In the genomic region with DNA sequence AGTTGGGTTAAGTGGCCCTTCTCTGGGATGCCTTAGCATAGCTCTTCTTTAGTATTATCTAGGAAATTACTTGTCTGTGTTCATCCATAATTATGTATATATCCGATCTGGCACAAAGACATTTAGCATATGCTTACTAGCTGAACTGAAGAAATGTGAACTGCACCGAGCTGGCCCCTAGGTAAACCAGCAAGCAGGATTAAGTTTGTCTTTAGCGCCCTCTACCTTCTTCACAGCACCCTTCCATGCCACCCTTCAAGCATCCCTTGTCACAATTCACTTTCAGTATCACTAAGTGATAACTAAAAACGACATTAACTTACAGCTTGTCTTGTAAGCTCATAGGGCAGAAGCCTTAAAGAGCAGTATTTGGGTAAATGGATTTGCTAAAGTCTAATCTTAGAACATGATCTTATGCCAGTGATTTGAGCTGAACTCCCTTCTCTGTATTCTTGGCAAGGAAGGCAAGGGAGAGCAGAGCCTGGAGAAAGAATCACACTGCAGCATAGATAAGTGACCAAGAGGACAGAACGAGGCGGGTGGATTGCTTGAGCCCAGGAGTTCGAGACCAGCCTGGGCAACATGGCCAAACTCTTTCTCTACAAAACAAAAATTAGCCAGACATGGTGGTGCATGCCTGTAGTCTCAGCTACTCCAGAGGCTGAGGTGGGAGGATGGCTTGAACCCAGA, we compare ENCODE assay signal across 8 cellular contexts. TPM values are rescaled to one million over a fixed set of nuclear protein-coding genes. Genes with fewer than 3 reads are reported as not detected.
DNase-seq lines count a peak whose midpoint lies in the region; ATAC-seq and TF ChIP-seq lines count a peak whose summit lies in the region.

No MANE protein-coding gene starts in this region.

- TF ChIP-seq CTCF in RWPE1 (conservative IDR thresholded peaks at IDR 0.05; ENCODE audit: low read depth) (peak; percentile 38), sigmoid colon (IDR thresholded peaks at IDR 0.05) (peak in 3 of 4 experiments; percentile 65 to 70 (median 68))

- DNase-seq in NCI-H524 (lab: John Stamatoyannopoulos, UW) (peak; percentile 12 to 56), NCI-H524 treated with DMSO at 0.1 percent for 48 hours (lab: John Stamatoyannopoulos, UW) (no peak), H4 (ENCODE audit: low spot score) (peak; percentile 59), Kasumi-1 (lab: John Stamatoyannopoulos, UW) (peak; percentile 90), RWPE1 (ENCODE audit: low spot score) (peak; percentile 49), left cardiac atrium (no peak), sigmoid colon (no peak)
- DNase-seq in activated naive CD8-positive, alpha-beta T cell treated with anti-CD3 and anti-CD28 coated beads, Interleukin-2, amount 10 ng/mL, durations not matched to agents 7 days and 5 days, result no peak

- WGBS in sigmoid colon, 2 donors, result 25 to 40% methylated on average over 7 of the region's 7 CpGs

- CTCF ChIA-PET in RWPE1 (lab: Yijun Ruan, JAX), result interaction anchor here (0.6 to 1.7 kb wide), 5 partner anchors 46 to 528 kb away, joined by 3 to 12 read pairs (median 4); no protein-coding TSS in a partner anchor

- no peaks in the 10 kb centered on the region for H3K27me3 Mint-ChIP-seq in activated naive CD8-positive, alpha-beta T cell treated with anti-CD3 and anti-CD28 coated beads, Interleukin-2, amount 10 ng/mL, durations not matched to agents 7 days and 5 days

- TF ChIP-seq EP300 in sigmoid colon (IDR thresholded peaks at IDR 0.05), result no peak

- intact Hi-C loops in left cardiac atrium (cut with DNase I) (loop anchor here (2.0 to 5.0 kb wide), 3 partner anchors 80 to 416 kb away; no protein-coding TSS in a partner anchor), sigmoid colon (cut with DNase I) (loop anchor here (5.0 kb wide), 1 partner anchor 416 kb away; no protein-coding TSS in a partner anchor)

- H3K27me3 ChIP-seq in sigmoid colon, result no peaks in the 10 kb centered on the region

- H3K4me1 Mint-ChIP-seq in activated naive CD8-positive, alpha-beta T cell treated with anti-CD3 and anti-CD28 coated beads, Interleukin-2, amount 10 ng/mL, durations not matched to agents 7 days and 5 days, result peaks cover 7% of the 10 kb centered on the region

- no peaks in the 10 kb centered on the region for H3K9me3 ChIP-seq in sigmoid colon

- no peak overlapping the region for H3K4me3 ChIP-seq in sigmoid colon

- ATAC-seq in activated naive CD8-positive, alpha-beta T cell treated with anti-CD3 and anti-CD28 coated beads, Interleukin-2, amount 10 ng/mL, durations not matched to agents 7 days and 5 days (ENCODE audit: low read depth), result peak; percentile 98
- ATAC-seq in left cardiac atrium, result peak; percentile 89 to 92

- H3K27ac Mint-ChIP-seq in activated naive CD8-positive, alpha-beta T cell treated with anti-CD3 and anti-CD28 coated beads, Interleukin-2, amount 10 ng/mL, durations not matched to agents 7 days and 5 days, result no peak overlapping the region

- no peaks in the 10 kb centered on the region for H3K9me3 Mint-ChIP-seq in activated naive CD8-positive, alpha-beta T cell treated with anti-CD3 and anti-CD28 coated beads, Interleukin-2, amount 10 ng/mL, durations not matched to agents 7 days and 5 days

- H3K36me3 ChIP-seq in sigmoid colon, result peaks cover 0 to 39% (median 6%) of the 10 kb centered on the region in 4 donors

- H3K4me3 Mint-ChIP-seq in activated naive CD8-positive, alpha-beta T cell treated with anti-CD3 and anti-CD28 coated beads, Interleukin-2, amount 10 ng/mL, durations not matched to agents 7 days and 5 days, result no peak overlapping the region

- H3K36me3 Mint-ChIP-seq in activated naive CD8-positive, alpha-beta T cell treated with anti-CD3 and anti-CD28 coated beads, Interleukin-2, amount 10 ng/mL, durations not matched to agents 7 days and 5 days, result peaks cover 5% of the 10 kb centered on the region

- no peak for TF ChIP-seq POLR2A in sigmoid colon (IDR thresholded peaks at IDR 0.05)

- no peaks in the 10 kb centered on the region for H3K4me1 ChIP-seq in sigmoid colon

- POLR2A ChIA-PET in RWPE1 (lab: Yijun Ruan, JAX; ENCODE audit: low non-redundant PET), result no interaction called here
- POLR2A ChIA-PET in activated naive CD8-positive, alpha-beta T cell treated with anti-CD3 and anti-CD28 coated beads, Interleukin-2, amount 10 ng/mL, durations not matched to agents 7 days and 5 days (lab: Charles Lee), result no interaction called here

- H3K27ac ChIP-seq in RWPE1, result no peak overlapping the region
- H3K27ac ChIP-seq in sigmoid colon, result no peak overlapping the region

RNA-seq across cellular contexts. Expression of a gene that starts 2.6 kb away (rescaled TPM):
- total RNA-seq in H4 (2014; rRNA removed; shearing (Covaris generic)), result 0.14 and 0.27 TPM in 2 replicates
- total RNA-seq in activated naive CD8-positive, alpha-beta T cell treated with anti-CD3 and anti-CD28 coated beads, Interleukin-2, amount 10 ng/mL, durations not matched to agents 7 days and 5 days, result under 1 TPM; 0.14 to 0.23 TPM
- under 1 TPM; 0.26 to 0.27 TPM for total RNA-seq in left cardiac atrium
- under 1 TPM in 1 of 4 donors, not detected in 3; 0.14 TPM for total RNA-seq in sigmoid colon
- under 1 TPM; under 0.01 to 0.46 (median 0.39) TPM for polyA plus RNA-seq in sigmoid colon

RNA-seq across cellular contexts. Expression of a gene that starts 36.6 kb away (rescaled TPM):
- total RNA-seq in H4 (2014; rRNA removed; shearing (Covaris generic)), result 67.7 and 85.7 TPM in 2 replicates
- total RNA-seq in activated naive CD8-positive, alpha-beta T cell treated with anti-CD3 and anti-CD28 coated beads, Interleukin-2, amount 10 ng/mL, durations not matched to agents 7 days and 5 days, result 10 to 100 TPM; 49.2 to 50.7 TPM
- 10 to 100 TPM; 35.3 to 40.3 TPM for total RNA-seq in left cardiac atrium
- 10 to 100 TPM; 58.5 to 77.3 (median 69.1) TPM for total RNA-seq in sigmoid colon
- 10 to 100 TPM; 39.6 to 58.6 (median 41.4) TPM for polyA plus RNA-seq in sigmoid colon

RNA-seq across cellular contexts. Expression of a gene that starts 55.6 kb away (rescaled TPM):
- 0.43 and 1.6 TPM in 2 replicates for total RNA-seq in H4 (2014; rRNA removed; shearing (Covaris generic))
- 1 to 10 TPM; 1.3 to 2.0 TPM for total RNA-seq in activated naive CD8-positive, alpha-beta T cell treated with anti-CD3 and anti-CD28 coated beads, Interleukin-2, amount 10 ng/mL, durations not matched to agents 7 days and 5 days
- total RNA-seq in left cardiac atrium (under 1 TPM; 0.34 to 0.82 TPM), sigmoid colon (1 to 10 TPM in 2 of 4 donors, under 1 TPM in 2; 0.55 to 1.2 (median 0.90) TPM)
- under 1 TPM in 1 of 3 donors, not detected in 2; 0.47 TPM for polyA plus RNA-seq in sigmoid colon

RNA-seq across cellular contexts. Expression of a gene that starts 56.3 kb away (rescaled TPM):
- 0.17 TPM in 1 of 2 replicates, not detected in the other for total RNA-seq in H4 (2014; rRNA removed; shearing (Covaris generic))
- total RNA-seq in activated naive CD8-positive, alpha-beta T cell treated with anti-CD3 and anti-CD28 coated beads, Interleukin-2, amount 10 ng/mL, durations not matched to agents 7 days and 5 days, result under 1 TPM in 1 of 2 experiments, not detected in 1; 0.19 TPM
- total RNA-seq in left cardiac atrium, result under 1 TPM in 1 of 2 donors, not detected in 1; 0.24 TPM
- total RNA-seq in sigmoid colon, result not detected
- polyA plus RNA-seq in sigmoid colon, result not detected

Comparison
In these comparisons a context has a peak if more than half of its experiments do, and no peak if none do; other contexts are left out.
1. DNase-seq: peak in NCI-H524 (2 of 2), H4 (single experiment), Kasumi-1 (2 of 2) and RWPE1 (single experiment); none in NCI-H524 treated with DMSO at 0.1 percent for 48 hours (single experiment), activated naive CD8-positive, alpha-beta T cell treated with anti-CD3 and anti-CD28 coated beads, Interleukin-2, amount 10 ng/mL, durations not matched to agents 7 days and 5 days (single experiment), left cardiac atrium (single experiment) and sigmoid colon (single experiment).